ENCODE assay signal across 13 cellular contexts in genomic region chr11:19756675-19757475, GRCh38. TPM values are rescaled to one million over a fixed set of nuclear protein-coding genes. Genes with fewer than 3 reads are reported as not detected.
DNase-seq lines count a peak whose midpoint lies in the region; FAIRE-seq and TF ChIP-seq lines count a peak whose summit lies in the region.
"Had no signal": no experiment of that assay in that cellular context is flagged by ENCODE, and none has a peak within 500 bp of the region (broad histone marks: within the 10 kb centered on the region; RNA-seq: fewer than 3 reads in every experiment).

No MANE protein-coding gene starts in this region.

- dilution Hi-C loops in endothelial cell of umbilical vein (cut with MboI; ENCODE audit: extremely low pct_ligation_motif_present, low sequenced_read_pairs) = no loop called here

- no peak overlapping the region for H2BK5ac ChIP-seq in mesenchymal stem cell (ENCODE audit: low read depth, low read length, poor library complexity, severe bottlenecking)

- H2AK5ac ChIP-seq in mesenchymal stem cell (ENCODE audit: low read length, severe bottlenecking) = no peak overlapping the region

- no peak overlapping the region for H3K4me3 ChIP-seq in HUES48 (ENCODE audit: low read depth, low read length)
- no peak overlapping the region for H3K4me3 ChIP-seq in endothelial cell of umbilical vein (replicated peaks in 1 of 3; ENCODE audit: insufficient read depth in 1 of 3, low read depth in 1 of 3, low read length in 3 of 3)
- peak overlapping the region in 1 of 2 experiments; percentile 34 for H3K4me3 ChIP-seq in mesenchymal stem cell (ENCODE audit: insufficient read depth in 1 of 2, low read depth in 1 of 2, low read length in 2 of 2)
- H3K4me3 ChIP-seq in stomach = no peak overlapping the region
- no peak overlapping the region for H3K4me3 ChIP-seq in small intestine (ENCODE audit: low read depth in 1 of 2, low read length in 2 of 2)
- H3K4me3 ChIP-seq: spleen had no signal

- H2AFZ ChIP-seq in endothelial cell of umbilical vein (ENCODE audit: low read depth, low read length) (no peak overlapping the region), mesenchymal stem cell (ENCODE audit: low read depth, low read length) (no peak overlapping the region)

- no peaks in the 10 kb centered on the region for H3K36me3 ChIP-seq in HUES48 (ENCODE audit: control insufficient read depth, insufficient read depth, low read length)
- H3K36me3 ChIP-seq in endothelial cell of umbilical vein (ENCODE audit: control insufficient read depth in 2 of 2, extremely low read depth in 1 of 2, insufficient read depth in 2 of 2, low read length in 2 of 2) = no peaks in the 10 kb centered on the region
- H3K36me3 ChIP-seq in mesenchymal stem cell (ENCODE audit: control insufficient read depth in 1 of 2, insufficient read depth in 2 of 2, low read depth in 1 of 2, low read length in 2 of 2) = peaks cover 7 to 38% of the 10 kb centered on the region in 2 experiments
- H3K36me3 ChIP-seq in stomach = no peaks in the 10 kb centered on the region
- H3K36me3 ChIP-seq in small intestine (ENCODE audit: control insufficient read depth in 2 of 2, insufficient read depth in 2 of 2, low read length in 2 of 2) = no peaks in the 10 kb centered on the region
- H3K36me3 ChIP-seq: spleen had no signal

- no peak overlapping the region for H2BK12ac ChIP-seq in mesenchymal stem cell (ENCODE audit: low read length in 2 of 2)

- H3K9ac ChIP-seq in HUES48 (ENCODE audit: low read depth, low read length) = no peak overlapping the region
- no peak overlapping the region for H3K9ac ChIP-seq in endothelial cell of umbilical vein (replicated peaks; ENCODE audit: extremely low read depth, insufficient read depth, low read length)
- H3K9ac ChIP-seq in mesenchymal stem cell (ENCODE audit: low read length) = peak overlapping the region; percentile 66

- H3K27me3 ChIP-seq in HUES48 (ENCODE audit: control insufficient read depth, insufficient read depth, low read length) (no peaks in the 10 kb centered on the region), endothelial cell of umbilical vein (ENCODE audit: control insufficient read depth in 2 of 2, insufficient read depth in 2 of 2, low read length in 2 of 2) (no peaks in the 10 kb centered on the region), mesenchymal stem cell (ENCODE audit: control insufficient read depth in 1 of 2, insufficient read depth in 1 of 2, low read length in 2 of 2) (no peaks in the 10 kb centered on the region), stomach (no peaks in the 10 kb centered on the region), small intestine (ENCODE audit: control insufficient read depth in 2 of 2, insufficient read depth in 2 of 2, low read length in 2 of 2) (no peaks in the 10 kb centered on the region)
- H3K27me3 ChIP-seq: spleen had no signal

- CTCF ChIA-PET in endothelial cell of umbilical vein (lab: Charles Lee) = interaction anchor here (0.7 to 3.7 kb wide), 2 partner anchors 14 to 193 kb away, joined by 3 to 16 read pairs; no protein-coding TSS in a partner anchor

- 88% methylated on average over 11 of the region's 11 CpGs for WGBS in mesenchymal stem cell
- 61 to 79% (median 71%) methylated on average over 11 of the region's 11 CpGs for WGBS in stomach, 5 donors
- 79 to 93% (median 83%) methylated on average over 11 of the region's 11 CpGs for WGBS in small intestine, 3 donors

- no peak overlapping the region for H3K23ac ChIP-seq in mesenchymal stem cell (ENCODE audit: low read length in 2 of 2)

- H3K27ac ChIP-seq in HUES48 (ENCODE audit: low read depth, low read length) (peak overlapping the region; percentile 21), endothelial cell of umbilical vein (ENCODE audit: insufficient read depth, low read depth, low read length) (no peak overlapping the region), mesenchymal stem cell (ENCODE audit: low read length, poor library complexity, severe bottlenecking) (no peak overlapping the region), stomach (peak overlapping the region in 4 of 5 donors; percentile 8 to 76 (median 54)), small intestine (ENCODE audit: low read depth in 1 of 2, low read length in 1 of 2) (peak overlapping the region in 1 of 2 donors; percentile 3)
- H3K27ac ChIP-seq: C4-2B, spleen, VCaP had no signal

- FAIRE-seq in endothelial cell of umbilical vein (lab: Jason Lieb, UNC) (peak; percentile 43), small intestine (lab: Jason Lieb, UNC) (no peak)

- H2BK120ac ChIP-seq in mesenchymal stem cell (ENCODE audit: low read depth, low read length) = no peak overlapping the region

- DNase-seq in endothelial cell of umbilical vein (ENCODE audit: low read depth, low spot score) = peak; percentile 46
- DNase-seq in mesenchymal stem cell = no peak
- DNase-seq in stomach = no peak
- no peak for DNase-seq in NCI-H82 treated with DMSO at 0.1 percent for 48 hours (lab: John Stamatoyannopoulos, UW; ENCODE audit: unreplicated experiment)
- DNase-seq in Kasumi-1 (lab: John Stamatoyannopoulos, UW) = no peak
- DNase-seq in small intestine = no peak
- no peak for DNase-seq in DMS 273 (lab: John Stamatoyannopoulos, UW; ENCODE audit: unreplicated experiment)
- DNase-seq: NCI-H1105, NCI-H774, spleen had no signal

- H3K79me2 ChIP-seq in endothelial cell of umbilical vein (ENCODE audit: control insufficient read depth, insufficient read depth, low read length) = peaks cover 76% of the 10 kb centered on the region

- H4K91ac ChIP-seq in mesenchymal stem cell (ENCODE audit: low read length) = no peak overlapping the region

- H3K79me1 ChIP-seq in mesenchymal stem cell (replicated peaks; ENCODE audit: low read length, poor library complexity, severe bottlenecking) = peaks cover 19% of the 10 kb centered on the region

- H2BK15ac ChIP-seq in mesenchymal stem cell (ENCODE audit: low read depth, poor library complexity, severe bottlenecking) = no peak overlapping the region

- H3K4ac ChIP-seq in mesenchymal stem cell (ENCODE audit: low read depth in 1 of 2, low read length in 2 of 2) = no peak overlapping the region

- TF ChIP-seq CTCF in endothelial cell of umbilical vein (IDR thresholded peaks at IDR 0.05; ENCODE audit: extremely low read depth in 1 of 2, insufficient read depth in 1 of 2, low read depth in 1 of 2, low read length in 2 of 2) (no peak), stomach (IDR thresholded peaks at IDR 0.05) (no peak)

- no peak overlapping the region for H3K14ac ChIP-seq in mesenchymal stem cell (ENCODE audit: low read length in 2 of 2)

- no TSS peak for BruUV-seq in endothelial cell of umbilical vein (replicated peaks; lab: Mats Ljungman, UMichigan)

- POLR2A ChIA-PET in endothelial cell of umbilical vein (lab: Charles Lee) = no interaction called here

- no peak overlapping the region for H4K8ac ChIP-seq in mesenchymal stem cell (ENCODE audit: low read length)

- H3K18ac ChIP-seq in mesenchymal stem cell (ENCODE audit: low read depth in 1 of 2, low read length in 2 of 2) = no peak overlapping the region

- H3K9me3 ChIP-seq in HUES48 (ENCODE audit: control insufficient read depth, insufficient read depth, low read length) (no peaks in the 10 kb centered on the region), endothelial cell of umbilical vein (replicated peaks; ENCODE audit: control insufficient read depth, insufficient read depth, low read length) (no peaks in the 10 kb centered on the region), mesenchymal stem cell (ENCODE audit: control insufficient read depth, low read length) (no peaks in the 10 kb centered on the region), stomach (no peaks in the 10 kb centered on the region), small intestine (ENCODE audit: control insufficient read depth, low read depth) (no peaks in the 10 kb centered on the region)
- H3K9me3 ChIP-seq: spleen had no signal

- no peak for TF ChIP-seq POLR2A in endothelial cell of umbilical vein (IDR thresholded peaks at IDR 0.05; ENCODE audit: low read depth, low read length)
- TF ChIP-seq POLR2A in stomach (IDR thresholded peaks at IDR 0.05) = no peak

- peaks cover 28% of the 10 kb centered on the region for H3K4me1 ChIP-seq in HUES48 (ENCODE audit: control insufficient read depth, insufficient read depth, low read length)
- H3K4me1 ChIP-seq in endothelial cell of umbilical vein (ENCODE audit: control insufficient read depth, extremely low read depth, insufficient read depth, low read length) = no peaks in the 10 kb centered on the region
- peaks cover 4% of the 10 kb centered on the region for H3K4me1 ChIP-seq in mesenchymal stem cell (ENCODE audit: control insufficient read depth, insufficient read depth, low read depth, low read length)
- peaks cover 6 to 41% (median 19%) of the 10 kb centered on the region in 4 donors for H3K4me1 ChIP-seq in stomach
- H3K4me1 ChIP-seq in small intestine (ENCODE audit: control insufficient read depth in 2 of 2, insufficient read depth in 1 of 2, low read depth in 1 of 2, low read length in 1 of 2) = peaks cover 0 to 1% of the 10 kb centered on the region in 2 donors
- H3K4me1 ChIP-seq: spleen had no signal

- H3K4me2 ChIP-seq in endothelial cell of umbilical vein (ENCODE audit: insufficient read depth, low read length) = no peak overlapping the region
- H3K4me2 ChIP-seq in mesenchymal stem cell (ENCODE audit: low read length, poor library complexity, severe bottlenecking) = no peak overlapping the region

- intact Hi-C loops in endothelial cell of umbilical vein (cut with micrococcal nuclease) = no loop called here
- intact Hi-C loops in stomach (cut with DNase I; ENCODE audit: low total_unique reads) = no loop called here

- H4K20me1 ChIP-seq in endothelial cell of umbilical vein (replicated peaks; ENCODE audit: control insufficient read depth, extremely low read depth, insufficient read depth, low read length) = no peaks in the 10 kb centered on the region

- TF ChIP-seq EP300 in stomach (IDR thresholded peaks at IDR 0.05) = peak; percentile 51

- H3K9me1 ChIP-seq in endothelial cell of umbilical vein (replicated peaks; ENCODE audit: control insufficient read depth, extremely low read depth, insufficient read depth, low read length) = no peaks in the 10 kb centered on the region

RNA-seq across cellular contexts. Expression of gene NAV2, which starts 44.2 kb away (rescaled TPM):
- total RNA-seq in endothelial cell of umbilical vein (45.8 and 68.0 TPM in 2 replicates), stomach (10 to 100 TPM in 4 of 5 donors, 1 to 10 TPM in 1; 4.9 to 92.4 (median 19.3) TPM)
- polyA plus RNA-seq in endothelial cell of umbilical vein (10.9 and 11.0 TPM in 2 replicates), stomach (1 to 10 TPM; 1.8 to 3.4 (median 3.1) TPM), small intestine (1 to 10 TPM; 1.6 to 6.5 (median 2.0) TPM)
- 10.3 and 10.4 TPM in 2 replicates for polyA plus RNA-seq in endothelial cell of umbilical vein (2011; cell fraction: cytosol; rRNA removed)
- polyA plus RNA-seq in endothelial cell of umbilical vein (2011; cell fraction: nucleus; rRNA removed) = 45.3 and 49.3 TPM in 2 replicates
- polyA plus RNA-seq in endothelial cell of umbilical vein (2012) = 22.2 and 26.4 TPM in 2 replicates
- 47.7 and 51.4 TPM in 2 replicates for polyA minus RNA-seq in endothelial cell of umbilical vein
- 5.6 TPM for polyA minus RNA-seq in endothelial cell of umbilical vein (2011; cell fraction: cytosol; rRNA and poly(A)+ RNA removed)
- polyA minus RNA-seq in endothelial cell of umbilical vein (2011; cell fraction: nucleus; rRNA and poly(A)+ RNA removed) = 76.8 and 77.0 TPM in 2 replicates
- polyA plus RNA-seq in mesenchymal stem cell (2013, experiment 1 of 2) = 3.2 TPM
- 3.0 TPM for polyA plus RNA-seq in mesenchymal stem cell (2013, experiment 2 of 2)

Comparison
In these comparisons a context has a peak if more than half of its experiments do, and no peak if none do; other contexts are left out.
1. H3K27ac ChIP-seq: peak in HUES48 (single experiment) and stomach (4 of 5); none in endothelial cell of umbilical vein (single experiment) and mesenchymal stem cell (single experiment).